ENCODE assay signal across 18 cellular contexts in genomic region chr7:77995717-77996116, GRCh38.
DNase-seq lines count a peak whose midpoint lies in the region; ATAC-seq and TF ChIP-seq lines count a peak whose summit lies in the region.
"Had no signal": no experiment of that assay in that cellular context is flagged by ENCODE, and none has a peak within 500 bp of the region (broad histone marks: within the 10 kb centered on the region; RNA-seq: fewer than 3 reads in every experiment).

No MANE protein-coding gene starts in this region.

- no peak overlapping the region for H4K91ac ChIP-seq in IMR-90 (ENCODE audit: insufficient read depth, low read depth, low read length)

- H3K36me3 Mint-ChIP-seq in Caco-2 (ENCODE audit: insufficient read depth, unreplicated experiment): no peaks in the 10 kb centered on the region
- H3K36me3 Mint-ChIP-seq: naive B cell had no signal

- ATAC-seq in IMR-90 (ENCODE audit: low read depth) (peak; percentile 46), gastrocnemius medialis (no peak)
- ATAC-seq: left cardiac atrium had no signal

- TF ChIP-seq POLR2A in IMR-90 (IDR thresholded peaks at IDR 0.05; ENCODE audit: low read depth, low read length) (no peak), gastrocnemius medialis (IDR thresholded peaks at IDR 0.05) (no peak)

- H3K56ac ChIP-seq in IMR-90 (ENCODE audit: extremely low read depth, insufficient read depth, low read length) (no peak overlapping the region), mesendoderm (ENCODE audit: low read length) (no peak overlapping the region)

- H2AK9ac ChIP-seq in IMR-90 (replicated peaks; ENCODE audit: low read depth, low read length, poor library complexity): no peak overlapping the region

- H2BK20ac ChIP-seq in IMR-90 (ENCODE audit: low read depth, low read length): no peak overlapping the region

- H3K4me2 ChIP-seq in IMR-90 (ENCODE audit: low read depth, low read length): no peak overlapping the region
- H3K4me2 ChIP-seq in mesendoderm (ENCODE audit: low read length): no peak overlapping the region

- H2BK5ac ChIP-seq in IMR-90 (ENCODE audit: low read depth, low read length, poor library complexity, severe bottlenecking) (no peak overlapping the region), mesendoderm (ENCODE audit: low read length) (no peak overlapping the region)

- no peak overlapping the region for H3K9ac ChIP-seq in IMR-90 (ENCODE audit: low read depth, low read length)
- no peak overlapping the region for H3K9ac ChIP-seq in mesendoderm (ENCODE audit: low read length)

- H3K27ac Mint-ChIP-seq in Caco-2 (ENCODE audit: unreplicated experiment): no peak overlapping the region
- H3K27ac Mint-ChIP-seq: naive B cell; stimulated activated naive CD8-positive, alpha-beta T cell treated with anti-CD3 and anti-CD28 coated beads, Interleukin-15, Interleukin-2, amounts not matched to agents 100 ng/mL and 50 ng/mL, for 24 hours had no signal

- no peak overlapping the region; the same call in 1 of the 2 replicates for H3K14ac ChIP-seq in IMR-90 (replicated peaks; ENCODE audit: low read depth, low read length)

- no peaks in the 10 kb centered on the region for H3K79me1 ChIP-seq in IMR-90 (ENCODE audit: low read depth in 1 of 2, low read length in 2 of 2)
- H3K79me1 ChIP-seq in mesendoderm (ENCODE audit: low read length): no peaks in the 10 kb centered on the region

- no peaks in the 10 kb centered on the region for H3K9me3 Mint-ChIP-seq in Caco-2 (ENCODE audit: unreplicated experiment)
- H3K9me3 Mint-ChIP-seq: stimulated activated naive CD8-positive, alpha-beta T cell treated with anti-CD3 and anti-CD28 coated beads, Interleukin-15, Interleukin-2, amounts not matched to agents 100 ng/mL and 50 ng/mL, for 24 hours had no signal

- TF ChIP-seq CTCF in Caco-2 (IDR thresholded peaks at IDR 0.05; ENCODE audit: insufficient read depth in 1 of 2, low read depth in 1 of 2, low read length in 1 of 2, severe bottlenecking in 1 of 2, unreplicated experiment in 1 of 2): peak; percentile 40 to 47
- 0 out of 2 replicates have a peak, but pooled peaks have one; percentile 3 for TF ChIP-seq CTCF in IMR-90 (conservative IDR thresholded peaks at IDR 0.05; ENCODE audit: low read depth, low read length)
- TF ChIP-seq CTCF in brain microvascular endothelial cell (IDR thresholded peaks at IDR 0.05; ENCODE audit: low read depth, low read length, missing control alignments): peak; percentile 59
- no peak for TF ChIP-seq CTCF in gastrocnemius medialis (IDR thresholded peaks at IDR 0.05 in 4 of 5, conservative IDR thresholded peaks at IDR 0.05 in 1 of 5)

- H3K9me3 ChIP-seq in Caco-2: no peaks in the 10 kb centered on the region
- no peaks in the 10 kb centered on the region for H3K9me3 ChIP-seq in IMR-90 (ENCODE audit: control insufficient read depth, insufficient read depth, low read length)
- H3K9me3 ChIP-seq in gastrocnemius medialis: no peaks in the 10 kb centered on the region
- H3K9me3 ChIP-seq: adrenal gland, SJSA1 had no signal

- CTCF ChIA-PET in Caco-2 (lab: Charles Lee) (interaction anchor here (0.7 kb wide), 1 partner anchor 25 kb away, joined by 3 read pairs; no protein-coding TSS in a partner anchor), IMR-90 (lab: Yijun Ruan, JAX) (no interaction called here)

- BruUV-seq in Caco-2 (replicated peaks; lab: Mats Ljungman, UMichigan) (no TSS peak), IMR-90 (replicated peaks; lab: Mats Ljungman, UMichigan) (no TSS peak)

- H3K36me3 ChIP-seq in Caco-2 (ENCODE audit: control insufficient read depth, insufficient read depth, low read length): no peaks in the 10 kb centered on the region
- no peaks in the 10 kb centered on the region for H3K36me3 ChIP-seq in IMR-90 (ENCODE audit: control insufficient read depth, insufficient read depth, low read length)
- H3K36me3 ChIP-seq in brain microvascular endothelial cell (replicated peaks): no peaks in the 10 kb centered on the region
- H3K36me3 ChIP-seq in mesendoderm (ENCODE audit: control insufficient read depth, insufficient read depth, low read length): no peaks in the 10 kb centered on the region
- H3K36me3 ChIP-seq in gastrocnemius medialis: no peaks in the 10 kb centered on the region
- H3K36me3 ChIP-seq: adrenal gland, SJSA1 had no signal

- H4K20me1 ChIP-seq in IMR-90 (ENCODE audit: insufficient read depth, low read length): no peaks in the 10 kb centered on the region

- H3K4me1 ChIP-seq in Caco-2: no peaks in the 10 kb centered on the region
- H3K4me1 ChIP-seq in IMR-90 (ENCODE audit: control insufficient read depth, insufficient read depth, low read length): no peaks in the 10 kb centered on the region; the same call in 1 of the 2 replicates
- no peaks in the 10 kb centered on the region for H3K4me1 ChIP-seq in mesendoderm (ENCODE audit: control insufficient read depth, low read depth, low read length)
- no peaks in the 10 kb centered on the region for H3K4me1 ChIP-seq in gastrocnemius medialis
- H3K4me1 ChIP-seq: adrenal gland, SJSA1 had no signal

- no peak overlapping the region for H3K4me3 Mint-ChIP-seq in Caco-2 (ENCODE audit: unreplicated experiment)
- H3K4me3 Mint-ChIP-seq: naive B cell; stimulated activated naive CD8-positive, alpha-beta T cell treated with anti-CD3 and anti-CD28 coated beads, Interleukin-15, Interleukin-2, amounts not matched to agents 100 ng/mL and 50 ng/mL, for 24 hours had no signal

- H2BK120ac ChIP-seq in IMR-90 (ENCODE audit: low read depth, low read length): no peak overlapping the region
- no peak overlapping the region for H2BK120ac ChIP-seq in mesendoderm (ENCODE audit: low read depth, low read length)

- H2AK5ac ChIP-seq in IMR-90 (ENCODE audit: low read depth, low read length): no peak overlapping the region
- no peak overlapping the region for H2AK5ac ChIP-seq in mesendoderm (ENCODE audit: low read length)

- H2AFZ ChIP-seq in IMR-90 (replicated peaks; ENCODE audit: low read length, poor library complexity): no peak overlapping the region

- H3K4me3 ChIP-seq in Caco-2 (ENCODE audit: low read depth, low read length) (no peak overlapping the region), IMR-90 (ENCODE audit: insufficient read depth, low read depth, low read length) (no peak overlapping the region), brain microvascular endothelial cell (ENCODE audit: low read depth, low read length) (no peak overlapping the region), mesendoderm (ENCODE audit: low read length) (no peak overlapping the region), gastrocnemius medialis (no peak overlapping the region)
- H3K4me3 ChIP-seq: adrenal gland, coronary artery, SJSA1 had no signal

- in situ Hi-C loops in IMR-90 (cut with MboI; ENCODE audit: low sequenced_read_pairs): no loop called here
- in situ Hi-C loops in brain microvascular endothelial cell (cut with HindIII; ENCODE audit: low pct_ligation_motif_present, low sequenced_read_pairs): no loop called here
- in situ Hi-C loops in gastrocnemius medialis (cut with MboI; ENCODE audit: low sequenced_read_pairs in 4 of 4): no loop called here

- H4K5ac ChIP-seq in IMR-90 (ENCODE audit: low read depth, low read length) (no peak overlapping the region), mesendoderm (ENCODE audit: low read length) (no peak overlapping the region)

- H4K8ac ChIP-seq in IMR-90 (ENCODE audit: low read depth in 2 of 2, low read length in 2 of 2) (no peak overlapping the region), mesendoderm (ENCODE audit: low read depth, low read length) (no peak overlapping the region)

- H3K27me3 ChIP-seq in Caco-2 (replicated peaks; ENCODE audit: control insufficient read depth, insufficient read depth, low read length) (no peaks in the 10 kb centered on the region), IMR-90 (ENCODE audit: control insufficient read depth, insufficient read depth, low read length) (no peaks in the 10 kb centered on the region), brain microvascular endothelial cell (replicated peaks) (no peaks in the 10 kb centered on the region), mesendoderm (ENCODE audit: insufficient read depth, low read length, poor library complexity) (no peaks in the 10 kb centered on the region), gastrocnemius medialis (no peaks in the 10 kb centered on the region)
- H3K27me3 ChIP-seq: adrenal gland had no signal

- H2BK15ac ChIP-seq in IMR-90 (ENCODE audit: low read depth, low read length): no peak overlapping the region
- H2BK15ac ChIP-seq in mesendoderm (replicated peaks; ENCODE audit: low read depth): no peak overlapping the region

- no peaks in the 10 kb centered on the region for H3K79me2 ChIP-seq in mesendoderm (ENCODE audit: control insufficient read depth, insufficient read depth, low read length)

- H3K4me1 Mint-ChIP-seq in Caco-2 (ENCODE audit: low read depth, unreplicated experiment): no peaks in the 10 kb centered on the region
- H3K4me1 Mint-ChIP-seq: naive B cell had no signal

- intact Hi-C loops in Caco-2 (cut with micrococcal nuclease; ENCODE audit: unreplicated experiment) (no loop called here), IMR-90 (cut with micrococcal nuclease) (no loop called here), gastrocnemius medialis (cut with DNase I; ENCODE audit: low total_unique reads) (no loop called here)

- H3K18ac ChIP-seq in IMR-90 (ENCODE audit: low read depth, low read length): no peak overlapping the region
- H3K18ac ChIP-seq in mesendoderm (ENCODE audit: low read length): no peak overlapping the region

- POLR2A ChIA-PET in Caco-2 (lab: Charles Lee) (no interaction called here), IMR-90 (lab: Charles Lee; ENCODE audit: unreplicated experiment) (no interaction called here)

- no peaks in the 10 kb centered on the region for H3K9me1 ChIP-seq in IMR-90 (ENCODE audit: insufficient read depth, low read length)

- H3K4ac ChIP-seq in IMR-90 (ENCODE audit: low read depth, low read length) (no peak overlapping the region), mesendoderm (ENCODE audit: low read depth, low read length) (no peak overlapping the region)

- no CpG with 5 or more reads among the region's 6 CpGs for WGBS in IMR-90 (ENCODE audit: extremely low coverage in 2 of 2, insufficient read length in 1 of 2), 2 experiments
- no CpG with 5 or more reads among the region's 6 CpGs for WGBS in mesendoderm (ENCODE audit: extremely low coverage, insufficient coverage, low lambda C conversion rate)

- no peak for TF ChIP-seq RAD21 in IMR-90 (IDR thresholded peaks at IDR 0.05; ENCODE audit: low read length)

- H3K23ac ChIP-seq in IMR-90 (ENCODE audit: low read depth, low read length) (no peak overlapping the region), mesendoderm (ENCODE audit: low read length) (no peak overlapping the region)

- no peak overlapping the region for H3K27ac ChIP-seq in IMR-90 (ENCODE audit: insufficient read depth, low read length)
- H3K27ac ChIP-seq in brain microvascular endothelial cell: no peak overlapping the region
- no peak overlapping the region for H3K27ac ChIP-seq in mesendoderm (ENCODE audit: low read depth, low read length)
- no peak overlapping the region for H3K27ac ChIP-seq in gastrocnemius medialis
- H3K27ac ChIP-seq: adrenal gland, C4-2B, coronary artery, SJSA1 had no signal

- no peaks in the 10 kb centered on the region for H3K27me3 Mint-ChIP-seq in Caco-2 (ENCODE audit: insufficient read depth, unreplicated experiment)
- H3K27me3 Mint-ChIP-seq: stimulated activated naive CD8-positive, alpha-beta T cell treated with anti-CD3 and anti-CD28 coated beads, Interleukin-15, Interleukin-2, amounts not matched to agents 100 ng/mL and 50 ng/mL, for 24 hours had no signal

- peak in 1 of 2 experiments; percentile 22 for DNase-seq in Caco-2
- peak; percentile 24 for DNase-seq in IMR-90
- DNase-seq in brain microvascular endothelial cell: no peak
- peak; percentile 70 for DNase-seq in mesendoderm
- DNase-seq in DMS114 treated with DMSO at 0.1 percent for 48 hours (lab: John Stamatoyannopoulos, UW; ENCODE audit: unreplicated experiment): no peak
- no peak for DNase-seq in gastrocnemius medialis
- DNase-seq in kidney glomerular epithelial cell (lab: John Stamatoyannopoulos, UW): no peak
- no peak for DNase-seq in NCI-H1694 (lab: John Stamatoyannopoulos, UW)
- DNase-seq: activated CD8-positive, alpha-beta memory T cell treated with anti-CD3 and anti-CD28 coated beads, Interleukin-2, amount 50 U/mL, for 4 hours; adrenal gland; left cardiac atrium; naive B cell; NCI-H748 treated with DMSO at 0.1 percent for 48 hours; retina had no signal

- dilution Hi-C loops in IMR-90 (cut with HindIII; ENCODE audit: low sequenced_read_pairs, unreplicated experiment): no loop called here

Comparison
In these comparisons a context has a peak if more than half of its experiments do, and no peak if none do; other contexts are left out.
1. DNase-seq: peak in IMR-90 (single experiment) and mesendoderm (single experiment); none in brain microvascular endothelial cell (single experiment), DMS114 treated with DMSO at 0.1 percent for 48 hours (single experiment), gastrocnemius medialis (0 of 2), kidney glomerular epithelial cell (single experiment) and NCI-H1694 (single experiment).
2. CTCF ChIP-seq: peak in Caco-2 (2 of 2), IMR-90 (single experiment) and brain microvascular endothelial cell (single experiment); none in gastrocnemius medialis (0 of 5).